ENCODE assay signal across 10 cellular contexts in the genomic region with DNA sequence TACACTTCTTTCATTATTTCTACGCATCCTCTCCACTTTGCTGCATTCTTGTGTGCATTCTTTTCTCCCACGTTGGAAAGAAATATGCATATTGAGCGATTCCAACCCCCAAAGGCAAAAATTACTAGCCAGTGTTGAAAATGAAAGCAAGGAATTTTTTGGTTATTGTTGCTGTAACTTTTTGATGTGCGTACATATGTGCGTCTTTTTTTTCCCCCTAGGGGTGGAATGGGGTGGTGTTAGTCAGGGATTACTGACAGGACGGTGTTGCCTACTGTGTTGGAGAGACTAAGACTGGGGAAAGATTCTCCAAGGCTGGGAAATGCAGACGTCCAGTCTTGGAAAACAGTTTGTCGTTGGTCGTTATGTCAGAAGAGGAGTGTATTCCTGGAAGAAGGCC. TPM values are rescaled to one million over a fixed set of nuclear protein-coding genes. Genes with fewer than 3 reads are reported as not detected.
A peak's percentile ranks its signal among the peaks of the same experiment; 100 is the strongest.
DNase-seq lines count a peak whose midpoint lies in the region; ATAC-seq and TF ChIP-seq lines count a peak whose summit lies in the region.
"Had no signal": no experiment of that assay in that cellular context is flagged by ENCODE, and none has a peak within 500 bp of the region (broad histone marks: within the 10 kb centered on the region; RNA-seq: fewer than 3 reads in every experiment).

No MANE protein-coding gene starts in this region.

- 0 out of 2 replicates have a peak, but pooled peaks have one; percentile 9 for TF ChIP-seq CTCF in OCI-LY7 (conservative IDR thresholded peaks at IDR 0.05; ENCODE audit: low read length)
- peak; percentile 45 to 46 for TF ChIP-seq CTCF in fibroblast of lung (conservative IDR thresholded peaks at IDR 0.05 in 1 of 2, IDR thresholded peaks at IDR 0.05 in 1 of 2; ENCODE audit: low read depth in 1 of 2, low read length in 2 of 2)
- TF ChIP-seq CTCF in prostate gland (IDR thresholded peaks at IDR 0.05), result peak in 2 of 4 experiments; percentile 15 to 19
- no peak for TF ChIP-seq CTCF in CD8-positive, alpha-beta T cell (IDR thresholded peaks at IDR 0.05)

- 49% methylated on average over 9 of the region's 9 CpGs for WGBS in prostate gland

- peaks cover 6% of the 10 kb centered on the region for H3K27me3 Mint-ChIP-seq in CD8-positive, alpha-beta T cell (ENCODE audit: low read depth)

- H3K27me3 ChIP-seq in fibroblast of lung (ENCODE audit: control insufficient read depth, insufficient read depth, low read length), result no peaks in the 10 kb centered on the region
- H3K27me3 ChIP-seq in prostate gland (replicated peaks; ENCODE audit: insufficient read depth), result no peaks in the 10 kb centered on the region
- H3K27me3 ChIP-seq in CD8-positive, alpha-beta T cell (ENCODE audit: insufficient read depth, low read length), result no peaks in the 10 kb centered on the region
- H3K27me3 ChIP-seq: body of pancreas had no signal

- H3K4me2 ChIP-seq in OCI-LY7 (ENCODE audit: low read length) (no peak overlapping the region), fibroblast of lung (ENCODE audit: extremely low read depth, insufficient read depth, low read length) (peak overlapping the region; percentile 75)

- H3K9me3 Mint-ChIP-seq in CD8-positive, alpha-beta T cell, result no peaks in the 10 kb centered on the region

- DNase-seq in COLO829 (ENCODE audit: low spot score) (peak; percentile 11), OCI-LY7 (ENCODE audit: low spot score) (no peak), fibroblast of lung (ENCODE audit: low read depth in 2 of 2) (peak; percentile 13 to 28), prostate gland (ENCODE audit: low spot score) (no peak), A172 (ENCODE audit: low spot score) (no peak)
- DNase-seq in CD8-positive, alpha-beta T cell, result no peak
- DNase-seq in activated effector memory CD4-positive, alpha-beta T cell treated with Interleukin-2 at 50 U/mL for 16 hours, result no peak
- DNase-seq: NCI-H1105 had no signal

- no peaks in the 10 kb centered on the region for H3K36me3 Mint-ChIP-seq in CD8-positive, alpha-beta T cell

- POLR2A ChIA-PET in OCI-LY7 (lab: Charles Lee), result no interaction called here
- POLR2A ChIA-PET in CD8-positive, alpha-beta T cell (lab: Charles Lee), result no interaction called here

- H3K79me2 ChIP-seq in OCI-LY7 (ENCODE audit: insufficient read depth, low read depth, low read length) (no peaks in the 10 kb centered on the region), fibroblast of lung (ENCODE audit: control insufficient read depth, insufficient read depth, low read length) (no peaks in the 10 kb centered on the region)

- H3K27ac ChIP-seq in OCI-LY7 (ENCODE audit: low read depth, low read length, poor library complexity, severe bottlenecking), result no peak overlapping the region
- H3K27ac ChIP-seq in fibroblast of lung (ENCODE audit: insufficient read depth, low read length), result no peak overlapping the region
- H3K27ac ChIP-seq in prostate gland, result peak overlapping the region; percentile 38 to 76
- no peak overlapping the region for H3K27ac ChIP-seq in CD8-positive, alpha-beta T cell (ENCODE audit: low read depth, low read length)

- no peak for TF ChIP-seq POLR2A in prostate gland (IDR thresholded peaks at IDR 0.05)

- intact Hi-C loops in OCI-LY7 (cut with micrococcal nuclease; ENCODE audit: unreplicated experiment), result no loop called here
- intact Hi-C loops in prostate gland (cut with DNase I), result loop anchor here (10.0 kb wide), 1 partner anchor 319 kb away; no protein-coding TSS in a partner anchor
- intact Hi-C loops in CD8-positive, alpha-beta T cell (cut with DNase I, micrococcal nuclease), result loop anchor here (2.0 to 10.0 kb wide), 3 partner anchors 351 to 505 kb away; no protein-coding TSS in a partner anchor

- CTCF ChIA-PET in OCI-LY7 (lab: Charles Lee; ENCODE audit: unreplicated experiment), result no interaction called here
- CTCF ChIA-PET in CD8-positive, alpha-beta T cell (lab: Charles Lee), result interaction anchor here (1.4 kb wide), 1 partner anchor 23 kb away, joined by 4 read pairs; no protein-coding TSS in a partner anchor

- H3K4me3 ChIP-seq in OCI-LY7 (ENCODE audit: low read depth, low read length, poor library complexity, severe bottlenecking) (no peak overlapping the region), fibroblast of lung (replicated peaks in 1 of 4; ENCODE audit: control extremely low read depth in 1 of 4, insufficient read depth in 1 of 4, low read depth in 3 of 4, low read length in 4 of 4) (peak overlapping the region; percentile 11 to 51 (median 23)), prostate gland (peak overlapping the region in 1 of 2 donors; percentile 14)
- H3K4me3 ChIP-seq in CD8-positive, alpha-beta T cell (ENCODE audit: low read depth, low read length), result no peak overlapping the region
- H3K4me3 ChIP-seq: body of pancreas had no signal

- no peaks in the 10 kb centered on the region for H3K9me2 ChIP-seq in OCI-LY7 (ENCODE audit: insufficient read depth, low read length)

- H4K20me1 ChIP-seq in OCI-LY7 (ENCODE audit: insufficient read depth, low read length) (no peaks in the 10 kb centered on the region), fibroblast of lung (ENCODE audit: control insufficient read depth, extremely low read depth, insufficient read depth, low read length) (no peaks in the 10 kb centered on the region)

- BruUV-seq in OCI-LY7 (replicated peaks; lab: Mats Ljungman, UMichigan), result no TSS peak

- H3K27ac Mint-ChIP-seq in CD8-positive, alpha-beta T cell, result no peak overlapping the region

- H3K9me3 ChIP-seq in OCI-LY7 (ENCODE audit: low read length) (no peaks in the 10 kb centered on the region), fibroblast of lung (ENCODE audit: control insufficient read depth, insufficient read depth, low read depth, low read length) (no peaks in the 10 kb centered on the region), prostate gland (no peaks in the 10 kb centered on the region)
- no peaks in the 10 kb centered on the region for H3K9me3 ChIP-seq in CD8-positive, alpha-beta T cell (ENCODE audit: low read length)
- H3K9me3 ChIP-seq: body of pancreas had no signal

- H3K36me3 ChIP-seq in OCI-LY7 (ENCODE audit: insufficient read depth, low read length) (no peaks in the 10 kb centered on the region), fibroblast of lung (ENCODE audit: control insufficient read depth, insufficient read depth, low read length) (no peaks in the 10 kb centered on the region), prostate gland (no peaks in the 10 kb centered on the region)
- H3K36me3 ChIP-seq in CD8-positive, alpha-beta T cell (ENCODE audit: insufficient read depth, low read length), result no peaks in the 10 kb centered on the region

- H2AFZ ChIP-seq in OCI-LY7 (ENCODE audit: low read length) (no peak overlapping the region), fibroblast of lung (ENCODE audit: low read length) (peak overlapping the region; percentile 47)

- no peak overlapping the region for H3K4me3 Mint-ChIP-seq in CD8-positive, alpha-beta T cell

- H3K4me1 ChIP-seq in OCI-LY7 (ENCODE audit: insufficient read depth, low read length, poor library complexity, severe bottlenecking) (no peaks in the 10 kb centered on the region), fibroblast of lung (ENCODE audit: control insufficient read depth, extremely low read depth, insufficient read depth, low read length) (no peaks in the 10 kb centered on the region), prostate gland (replicated peaks) (no peaks in the 10 kb centered on the region)
- no peaks in the 10 kb centered on the region for H3K4me1 ChIP-seq in CD8-positive, alpha-beta T cell (ENCODE audit: insufficient read depth, low read length)
- H3K4me1 ChIP-seq: body of pancreas had no signal

- no peak for ATAC-seq in GM18907 (IDR thresholded peaks at IDR 0.05; ENCODE audit: unreplicated experiment)
- no peak for ATAC-seq in CD8-positive, alpha-beta T cell

- no peak overlapping the region for H3K9ac ChIP-seq in fibroblast of lung (ENCODE audit: insufficient read depth, low read length)

- peaks cover 5% of the 10 kb centered on the region for H3K4me1 Mint-ChIP-seq in CD8-positive, alpha-beta T cell (ENCODE audit: low read depth)

RNA-seq across cellular contexts. Expression of a gene that starts 44.2 kb away (rescaled TPM):
- total RNA-seq in OCI-LY7 (2014; rRNA removed; shearing (Covaris generic)), result 0.06 TPM in 1 of 2 replicates, not detected in the other
- total RNA-seq in OCI-LY7 (2022) (not detected in 2 replicates), fibroblast of lung (0.50 and 1.0 TPM in 2 replicates), prostate gland (1 to 10 TPM; 2.3 to 5.6 TPM)
- 0.06 and 0.35 TPM in 2 replicates for polyA plus RNA-seq in fibroblast of lung
- polyA plus RNA-seq in fibroblast of lung (2012), result 0.07 and 0.29 TPM in 2 replicates
- polyA minus RNA-seq in fibroblast of lung (ENCODE audit: low replicate concordance), result not detected in 2 replicates
- total RNA-seq in A172 (2014; rRNA removed; shearing (Covaris generic)), result 0.02 TPM in 1 of 2 replicates, not detected in the other
- 1 to 10 TPM; 1.6 TPM for total RNA-seq in CD8-positive, alpha-beta T cell

Comparison
In these comparisons a context has a peak if more than half of its experiments do, and no peak if none do; other contexts are left out.
1. DNase-seq: peak in COLO829 (single experiment) and fibroblast of lung (2 of 2); none in OCI-LY7 (single experiment), prostate gland (single experiment), A172 (single experiment), CD8-positive, alpha-beta T cell (0 of 7) and activated effector memory CD4-positive, alpha-beta T cell treated with Interleukin-2 at 50 U/mL for 16 hours (single experiment).
2. H3K27ac ChIP-seq: peak in prostate gland (2 of 2); none in OCI-LY7 (single experiment), fibroblast of lung (single experiment) and CD8-positive, alpha-beta T cell (single experiment).
3. H3K4me3 ChIP-seq: peak in fibroblast of lung (4 of 4); none in OCI-LY7 (single experiment) and CD8-positive, alpha-beta T cell (single experiment).